21 cellular contexts compared by ENCODE assay signal in the genomic region with DNA sequence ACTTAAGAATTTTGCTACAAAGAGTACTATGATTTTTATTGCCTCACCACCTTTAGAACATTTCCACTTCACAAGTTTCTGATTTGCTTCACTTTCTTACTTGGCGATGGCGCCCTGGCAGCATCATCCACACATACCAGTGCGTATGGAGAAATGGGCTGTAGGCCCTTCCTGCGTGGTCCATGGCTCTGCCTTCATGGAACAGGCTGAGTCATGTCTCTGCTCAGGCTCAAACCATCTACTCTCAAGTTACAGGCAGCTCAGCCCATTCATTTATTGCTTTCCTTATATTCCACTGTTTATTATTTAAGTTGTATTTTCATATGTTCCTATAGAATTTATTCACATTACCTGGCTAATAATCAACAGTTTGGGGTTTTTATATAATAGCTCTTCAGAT.
"Had no signal": no experiment of that assay in that cellular context is flagged by ENCODE, and none has a peak within 500 bp of the region (broad histone marks: within the 10 kb centered on the region; RNA-seq: fewer than 3 reads in every experiment).

No MANE protein-coding gene starts in this region.

- H3K27me3 ChIP-seq: breast epithelium, suprapubic skin had no signal

- H3K9me3 Mint-ChIP-seq: activated T-cell treated with anti-CD3 and anti-CD28 coated beads, Interleukin-2, amount 50 U/mL, for 24 hours; natural killer cell treated with Interleukin-12 subunit alpha and Interleukin-12 subunit beta and Interleukin-15 and Interleukin-18, amount 100 ng/mL, for 72 hours had no signal

- H3K4me3 ChIP-seq: breast epithelium, skin epidermis, suprapubic skin had no signal

- DNase-seq: activated CD4-positive, alpha-beta T cell treated with anti-CD3 and anti-CD28 coated beads, Interleukin-2, amount 50 U/mL, for 48 hours; activated CD4-positive, CD25-positive, alpha-beta regulatory T cell treated with anti-CD3 and anti-CD28 coated beads, Interleukin-2, amount 50 U/mL, for 72 hours; activated gamma-delta T cell; activated T-cell treated with anti-CD3 and anti-CD28 coated beads, Interleukin-2, amount 50 U/mL, for 24 hours; aorta; dermis blood vessel endothelial cell; endodermal cell; erythroblast; hippocampal formation; left ventricle myocardium superior; mesendoderm; posterior cingulate gyrus; stimulated activated CD4-positive, alpha-beta T cell treated with anti-CD3 and anti-CD28 coated beads, Interleukin-4, amount 100 ng/mL, for 4 hours; stimulated activated CD8-positive, alpha-beta memory T cell treated with anti-CD3 and anti-CD28 coated beads, Interleukin-4, amount 100 ng/mL, for 48 hours; stimulated activated naive CD8-positive, alpha-beta T cell treated with anti-CD3 and anti-CD28 coated beads, Interleukin-15, Interleukin-2, amounts not matched to agents 100 U/mL and 50 U/mL, for 24 hours; SW 1271; trophoblast cell had no signal

- H3K36me3 ChIP-seq: breast epithelium had no signal

- H3K27ac ChIP-seq: breast epithelium, skin epidermis, suprapubic skin had no signal

- H3K9me3 ChIP-seq: breast epithelium, suprapubic skin had no signal

- ATAC-seq: left ventricle myocardium superior; natural killer cell treated with Interleukin-12 subunit alpha and Interleukin-12 subunit beta and Interleukin-15 and Interleukin-18, amount 100 ng/mL, for 72 hours; stimulated activated naive CD8-positive, alpha-beta T cell treated with anti-CD3 and anti-CD28 coated beads, Interleukin-15, Interleukin-2, amounts not matched to agents 100 U/mL and 50 U/mL, for 24 hours had no signal

- H3K4me3 Mint-ChIP-seq: activated T-cell treated with anti-CD3 and anti-CD28 coated beads, Interleukin-2, amount 50 U/mL, for 24 hours; endodermal cell had no signal

- H3K27me3 Mint-ChIP-seq: activated T-cell treated with anti-CD3 and anti-CD28 coated beads, Interleukin-2, amount 50 U/mL, for 24 hours; natural killer cell treated with Interleukin-12 subunit alpha and Interleukin-12 subunit beta and Interleukin-15 and Interleukin-18, amount 100 ng/mL, for 72 hours had no signal

- H3K4me1 ChIP-seq: breast epithelium, suprapubic skin had no signal
